8 cellular contexts compared by ENCODE assay signal in the genomic region with DNA sequence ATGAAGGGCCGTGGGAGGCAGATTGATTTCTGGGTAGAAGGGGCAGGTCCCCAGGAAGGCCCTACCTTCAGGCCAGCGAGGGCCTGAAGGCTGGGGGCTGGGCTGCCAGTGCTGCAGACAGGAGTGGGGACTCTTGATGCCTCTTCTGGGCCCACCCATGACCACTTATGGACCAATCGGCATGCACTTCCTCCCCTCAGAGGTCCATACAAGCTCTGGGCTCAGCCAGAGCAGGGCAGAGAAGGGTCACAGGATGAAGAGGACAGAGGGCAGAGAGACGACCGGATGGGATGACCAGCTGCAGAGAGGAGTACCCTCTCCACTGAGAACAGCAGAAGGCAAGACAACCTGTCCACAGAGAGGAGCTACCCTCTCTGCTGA.
A peak's percentile ranks its signal among the peaks of the same experiment; 100 is the strongest.
DNase-seq lines count a peak whose midpoint lies in the region; ATAC-seq and TF ChIP-seq lines count a peak whose summit lies in the region.

No MANE protein-coding gene starts in this region.

- H3K4me1 ChIP-seq in left lung, result peaks cover 5 to 7% of the 10 kb centered on the region in 2 donors

- peaks cover 8% of the 10 kb centered on the region for H3K9me3 Mint-ChIP-seq in activated T-cell treated with anti-CD3 and anti-CD28 coated beads, Interleukin-2, amount 50 U/mL, for 24 hours
- H3K9me3 Mint-ChIP-seq in activated T-helper 1 cell treated with anti-CD3 and anti-CD28 coated beads, Interleukin-12 subunit alpha, Interleukin-12 subunit beta, Interleukin-2, Interleukin-4 antibody, amounts not matched to agents 30 ng/mL and 10 ng/mL and 1 ng/mL, durations not matched to agents 14 hours and 24 hours and 36 hours, result peaks cover 18% of the 10 kb centered on the region

- H3K4me3 ChIP-seq in left lung, result peak overlapping the region; percentile 16 to 22

- intact Hi-C loops in activated T-helper 1 cell treated with anti-CD3 and anti-CD28 coated beads, Interleukin-12 subunit alpha, Interleukin-12 subunit beta, Interleukin-2, Interleukin-4 antibody, amounts not matched to agents 30 ng/mL and 10 ng/mL and 1 ng/mL, durations not matched to agents 14 hours and 24 hours and 36 hours (cut with micrococcal nuclease), result loop anchor here (2.0 to 10.0 kb wide), 3 partner anchors 120 to 582 kb away; partner anchors contain the start of gene DYNC2I1
- intact Hi-C loops in left lung (cut with DNase I), result loop anchor here in 1 of 2 donors (5.0 kb wide), 1 partner anchor 279 kb away; no protein-coding TSS in a partner anchor

- H3K4me3 Mint-ChIP-seq in activated T-cell treated with anti-CD3 and anti-CD28 coated beads, Interleukin-2, amount 50 U/mL, for 24 hours, result peak overlapping the region; percentile 73
- H3K4me3 Mint-ChIP-seq in activated T-helper 1 cell treated with anti-CD3 and anti-CD28 coated beads, Interleukin-12 subunit alpha, Interleukin-12 subunit beta, Interleukin-2, Interleukin-4 antibody, amounts not matched to agents 30 ng/mL and 10 ng/mL and 1 ng/mL, durations not matched to agents 14 hours and 24 hours and 36 hours, result peak overlapping the region; percentile 82

- H3K4me1 Mint-ChIP-seq in activated T-cell treated with anti-CD3 and anti-CD28 coated beads, Interleukin-2, amount 50 U/mL, for 24 hours (ENCODE audit: low read depth), result peaks cover 24% of the 10 kb centered on the region
- H3K4me1 Mint-ChIP-seq in activated T-helper 1 cell treated with anti-CD3 and anti-CD28 coated beads, Interleukin-12 subunit alpha, Interleukin-12 subunit beta, Interleukin-2, Interleukin-4 antibody, amounts not matched to agents 30 ng/mL and 10 ng/mL and 1 ng/mL, durations not matched to agents 14 hours and 24 hours and 36 hours (ENCODE audit: low read depth), result peaks cover 20% of the 10 kb centered on the region

- peak overlapping the region in 1 of 2 donors; percentile 39 for H3K27ac ChIP-seq in left lung

- peaks cover 0 to 13% of the 10 kb centered on the region in 2 donors for H3K9me3 ChIP-seq in left lung

- peak; percentile 33 for ATAC-seq in HG03159 (IDR thresholded peaks at IDR 0.05; ENCODE audit: unreplicated experiment)
- ATAC-seq in left lung, result peak; percentile 44

- H3K36me3 ChIP-seq in left lung, result no peaks in the 10 kb centered on the region

- no peaks in the 10 kb centered on the region for H3K27me3 Mint-ChIP-seq in activated T-cell treated with anti-CD3 and anti-CD28 coated beads, Interleukin-2, amount 50 U/mL, for 24 hours
- no peaks in the 10 kb centered on the region for H3K27me3 Mint-ChIP-seq in activated T-helper 1 cell treated with anti-CD3 and anti-CD28 coated beads, Interleukin-12 subunit alpha, Interleukin-12 subunit beta, Interleukin-2, Interleukin-4 antibody, amounts not matched to agents 30 ng/mL and 10 ng/mL and 1 ng/mL, durations not matched to agents 14 hours and 24 hours and 36 hours (ENCODE audit: insufficient read depth)

- peak; percentile 45 for DNase-seq in activated T-cell treated with anti-CD3 and anti-CD28 coated beads, Interleukin-2, amount 50 U/mL, for 24 hours
- DNase-seq in activated T-cell treated with anti-CD3 and anti-CD28 coated beads, Interleukin-2, amount 50 U/mL, for 1 hour, result no peak
- no peak for DNase-seq in activated T-helper 1 cell treated with anti-CD3 and anti-CD28 coated beads, Interleukin-12 subunit alpha, Interleukin-12 subunit beta, Interleukin-2, Interleukin-4 antibody, amounts not matched to agents 30 ng/mL and 10 ng/mL and 1 ng/mL, durations not matched to agents 14 hours and 24 hours and 36 hours (ENCODE audit: low spot score)
- DNase-seq in left lung, result no peak
- DNase-seq in glomerular visceral epithelial cell (ENCODE audit: extremely low spot score), result no peak
- no peak for DNase-seq in DMS 273 (lab: John Stamatoyannopoulos, UW; ENCODE audit: unreplicated experiment)
- no peak for DNase-seq in NCI-H748 (lab: John Stamatoyannopoulos, UW; ENCODE audit: unreplicated experiment)

- H3K27me3 ChIP-seq in left lung, result peaks cover 0 to 5% of the 10 kb centered on the region in 2 donors

- TF ChIP-seq CTCF in left lung (IDR thresholded peaks at IDR 0.05), result no peak

- H3K36me3 Mint-ChIP-seq in activated T-cell treated with anti-CD3 and anti-CD28 coated beads, Interleukin-2, amount 50 U/mL, for 24 hours (ENCODE audit: low read depth), result no peaks in the 10 kb centered on the region
- H3K36me3 Mint-ChIP-seq in activated T-helper 1 cell treated with anti-CD3 and anti-CD28 coated beads, Interleukin-12 subunit alpha, Interleukin-12 subunit beta, Interleukin-2, Interleukin-4 antibody, amounts not matched to agents 30 ng/mL and 10 ng/mL and 1 ng/mL, durations not matched to agents 14 hours and 24 hours and 36 hours (ENCODE audit: low read depth), result peaks cover 2% of the 10 kb centered on the region

- peak overlapping the region; percentile 82 for H3K27ac Mint-ChIP-seq in activated T-cell treated with anti-CD3 and anti-CD28 coated beads, Interleukin-2, amount 50 U/mL, for 24 hours
- H3K27ac Mint-ChIP-seq in activated T-helper 1 cell treated with anti-CD3 and anti-CD28 coated beads, Interleukin-12 subunit alpha, Interleukin-12 subunit beta, Interleukin-2, Interleukin-4 antibody, amounts not matched to agents 30 ng/mL and 10 ng/mL and 1 ng/mL, durations not matched to agents 14 hours and 24 hours and 36 hours, result peak overlapping the region; percentile 89
